Comparison of ENCODE assay signal across 27 cellular contexts in genomic region chr1:16458801-16459200, GRCh38. TPM values are rescaled to one million over a fixed set of nuclear protein-coding genes. Genes with fewer than 3 reads are reported as not detected.
A peak's percentile ranks its signal among the peaks of the same experiment; 100 is the strongest.
DNase-seq lines count a peak whose midpoint lies in the region; ATAC-seq and TF ChIP-seq lines count a peak whose summit lies in the region.
"Had no signal": no experiment of that assay in that cellular context is flagged by ENCODE, and none has a peak within 500 bp of the region (broad histone marks: within the 10 kb centered on the region; RNA-seq: fewer than 3 reads in every experiment).

No MANE protein-coding gene starts in this region.

- no peak for DNase-seq in CD8-positive, alpha-beta T cell
- no peak for DNase-seq in H9
- DNase-seq in caudate nucleus (lab: John Stamatoyannopoulos, UW) = peak in 7 of 61 donors; percentile 3 to 46 (median 7)
- DNase-seq in naive B cell = no peak
- DNase-seq in NCI-H2081 treated with DMSO at 0.1 percent for 48 hours (lab: John Stamatoyannopoulos, UW) = no peak
- no peak for DNase-seq in activated effector memory CD4-positive, alpha-beta T cell treated with anti-CD3 and anti-CD28 coated beads, Interleukin-2, amount 50 U/mL, for 16 hours
- DNase-seq: activated CD4-positive, alpha-beta memory T cell treated with anti-CD3 and anti-CD28 coated beads, Interleukin-2, amount 10 ng/mL, durations not matched to agents 7 days and 5 days; activated CD4-positive, CD25-positive, alpha-beta regulatory T cell; activated T-cell treated with anti-CD3 and anti-CD28 coated beads, Interleukin-2, amount 50 U/mL, for 1 hour; DMS79; effector CD4-positive, alpha-beta T cell; esophagus squamous epithelium; mesendoderm; MV-4-11; natural killer cell; NCI-H2081; NCI-H446 treated with DMSO at 0.1 percent for 48 hours; RPMI8226; T-helper 9 cell; trophoblast cell had no signal

- no peak for ATAC-seq in CD8-positive, alpha-beta T cell
- no peak for ATAC-seq in naive B cell (ENCODE audit: low read depth in 2 of 2)
- ATAC-seq in GM19023 (IDR thresholded peaks at IDR 0.05; ENCODE audit: unreplicated experiment) = no peak
- ATAC-seq: natural killer cell; stimulated activated memory B cell treated with anti-CD40 and anti-IgM and Interleukin-4, amounts not matched to agents 10 μg/mL and 1 μg/mL and 100 μg/mL, for 72 hours had no signal

- WGBS in H9 (ENCODE audit: extremely low coverage, insufficient read length, low lambda C conversion rate) = no CpG with 5 or more reads among the region's 6 CpGs

- H3K27ac Mint-ChIP-seq in CD8-positive, alpha-beta T cell = peak overlapping the region; percentile 18
- H3K27ac Mint-ChIP-seq in H9 (peak overlapping the region in 2 of 3 experiments; percentile 34 to 35; a peak in 1 of 7 replicates), naive B cell (peak overlapping the region in 4 of 6 donors; percentile 42 to 79 (median 50))
- H3K27ac Mint-ChIP-seq: activated CD4-positive, alpha-beta memory T cell treated with anti-CD3 and anti-CD28 coated beads, Interleukin-2, amount 10 ng/mL, durations not matched to agents 7 days and 5 days; stimulated activated memory B cell treated with anti-CD40 and anti-IgM and Interleukin-4, amounts not matched to agents 10 μg/mL and 1 μg/mL and 100 μg/mL, for 72 hours had no signal

- H3K4me3 ChIP-seq in CD8-positive, alpha-beta T cell (ENCODE audit: low read depth, low read length) = no peak overlapping the region
- H3K4me3 ChIP-seq: esophagus squamous epithelium had no signal

- H2AFZ ChIP-seq in H9 (ENCODE audit: low read length) = no peak overlapping the region
- H2AFZ ChIP-seq: parathyroid adenoma had no signal

- H3K4me1 ChIP-seq in CD8-positive, alpha-beta T cell (ENCODE audit: insufficient read depth, low read length) = no peaks in the 10 kb centered on the region
- no peaks in the 10 kb centered on the region for H3K4me1 ChIP-seq in H9 (ENCODE audit: insufficient read depth, low read length)
- H3K4me1 ChIP-seq: esophagus squamous epithelium, parathyroid adenoma had no signal

- no peak overlapping the region for H2BK20ac ChIP-seq in H9 (ENCODE audit: low read depth, low read length, poor library complexity, severe bottlenecking)

- H3K27ac ChIP-seq in CD8-positive, alpha-beta T cell (ENCODE audit: low read depth, low read length) = no peak overlapping the region
- no peak overlapping the region for H3K27ac ChIP-seq in H9 (ENCODE audit: insufficient read length, low read depth, low read length)
- peak overlapping the region; percentile 4 for H3K27ac ChIP-seq in caudate nucleus (ENCODE audit: low read depth, low read length)
- H3K27ac ChIP-seq: parathyroid adenoma had no signal

- no peak overlapping the region for H2BK15ac ChIP-seq in H9 (ENCODE audit: low read depth, low read length)

- H3K36me3 Mint-ChIP-seq in CD8-positive, alpha-beta T cell = peaks cover 79% of the 10 kb centered on the region
- H3K36me3 Mint-ChIP-seq in H9 (ENCODE audit: insufficient read depth in 1 of 3, low read depth in 3 of 3) = peaks cover 16 to 61% (median 47%) of the 10 kb centered on the region in 3 experiments
- peaks cover 0 to 11% of the 10 kb centered on the region in 2 donors for H3K36me3 Mint-ChIP-seq in naive B cell
- H3K36me3 Mint-ChIP-seq: natural killer cell had no signal

- H3K9me3 Mint-ChIP-seq in CD8-positive, alpha-beta T cell = no peaks in the 10 kb centered on the region
- no peaks in the 10 kb centered on the region for H3K9me3 Mint-ChIP-seq in H9
- H3K9me3 Mint-ChIP-seq in naive B cell = no peaks in the 10 kb centered on the region
- H3K9me3 Mint-ChIP-seq: activated CD4-positive, alpha-beta memory T cell treated with anti-CD3 and anti-CD28 coated beads, Interleukin-2, amount 10 ng/mL, durations not matched to agents 7 days and 5 days; natural killer cell; stimulated activated memory B cell treated with anti-CD40 and anti-IgM and Interleukin-4, amounts not matched to agents 10 μg/mL and 1 μg/mL and 100 μg/mL, for 72 hours had no signal

- H4K20me1 ChIP-seq in H9 (ENCODE audit: control insufficient read depth, insufficient read depth, insufficient read length) = no peaks in the 10 kb centered on the region

- H3K27me3 ChIP-seq in CD8-positive, alpha-beta T cell (ENCODE audit: insufficient read depth, low read length) = no peaks in the 10 kb centered on the region
- H3K27me3 ChIP-seq in H9 (ENCODE audit: insufficient read depth, low read length) = no peaks in the 10 kb centered on the region
- H3K27me3 ChIP-seq: esophagus squamous epithelium had no signal

- H2AK5ac ChIP-seq in H9 (ENCODE audit: insufficient read length, low read length) = no peak overlapping the region

- H4K8ac ChIP-seq in H9 (replicated peaks; ENCODE audit: insufficient read length, low read depth, low read length) = no peak overlapping the region

- no peaks in the 10 kb centered on the region for H3K23me2 ChIP-seq in H9 (ENCODE audit: insufficient read length, low read depth, low read length, poor library complexity, severe bottlenecking)

- no peaks in the 10 kb centered on the region for H3K79me1 ChIP-seq in H9 (ENCODE audit: insufficient read depth, low read depth, low read length, poor library complexity, severe bottlenecking)

- POLR2A ChIA-PET in CD8-positive, alpha-beta T cell (lab: Charles Lee) = interaction anchor here (0.9 kb wide), 1 partner anchor 26 kb away, joined by 4 read pairs; no protein-coding TSS in a partner anchor

- H3K27me3 Mint-ChIP-seq in CD8-positive, alpha-beta T cell (ENCODE audit: low read depth) = no peaks in the 10 kb centered on the region
- no peaks in the 10 kb centered on the region for H3K27me3 Mint-ChIP-seq in H9 (ENCODE audit: low read depth)
- no peaks in the 10 kb centered on the region for H3K27me3 Mint-ChIP-seq in naive B cell
- H3K27me3 Mint-ChIP-seq: activated CD4-positive, alpha-beta memory T cell treated with anti-CD3 and anti-CD28 coated beads, Interleukin-2, amount 10 ng/mL, durations not matched to agents 7 days and 5 days; stimulated activated memory B cell treated with anti-CD40 and anti-IgM and Interleukin-4, amounts not matched to agents 10 μg/mL and 1 μg/mL and 100 μg/mL, for 72 hours had no signal

- peaks cover 43% of the 10 kb centered on the region for H3K36me3 ChIP-seq in CD8-positive, alpha-beta T cell (ENCODE audit: insufficient read depth, low read length)

- no peak overlapping the region for H3K14ac ChIP-seq in H9 (ENCODE audit: insufficient read depth, low read length)

- H3K79me2 ChIP-seq in H9 (ENCODE audit: insufficient read depth, low read length) = no peaks in the 10 kb centered on the region
- H3K79me2 ChIP-seq: parathyroid adenoma had no signal

- no peak overlapping the region for H2BK12ac ChIP-seq in H9 (ENCODE audit: insufficient read length, low read depth, low read length)

- no peaks in the 10 kb centered on the region for H3K9me3 ChIP-seq in CD8-positive, alpha-beta T cell (ENCODE audit: low read length)
- H3K9me3 ChIP-seq in H9 (ENCODE audit: control insufficient read depth, low read depth, low read length) = no peaks in the 10 kb centered on the region
- H3K9me3 ChIP-seq: esophagus squamous epithelium had no signal

- H3T11ph ChIP-seq in H9 (ENCODE audit: low read length) = no peak overlapping the region

- H3K4me1 Mint-ChIP-seq in CD8-positive, alpha-beta T cell (ENCODE audit: low read depth) = peaks cover 9% of the 10 kb centered on the region
- peaks cover 3 to 7% of the 10 kb centered on the region in 2 experiments; a peak in 2 of 4 replicates for H3K4me1 Mint-ChIP-seq in H9
- H3K4me1 Mint-ChIP-seq in naive B cell = no peaks in the 10 kb centered on the region
- H3K4me1 Mint-ChIP-seq: activated CD4-positive, alpha-beta memory T cell treated with anti-CD3 and anti-CD28 coated beads, Interleukin-2, amount 10 ng/mL, durations not matched to agents 7 days and 5 days; natural killer cell had no signal

- H3K18ac ChIP-seq in H9 (ENCODE audit: insufficient read length, low read depth, low read length) = no peak overlapping the region

- H2BK120ac ChIP-seq in H9 (ENCODE audit: low read depth, low read length, poor library complexity, severe bottlenecking) = no peak overlapping the region

- CTCF ChIA-PET in CD8-positive, alpha-beta T cell (lab: Charles Lee) = interaction anchor here (2.6 kb wide), 1 partner anchor 18 kb away, joined by 7 read pairs; the partner anchor contains the start of gene NECAP2

- H3K4ac ChIP-seq in H9 (ENCODE audit: low read depth, low read length) = no peak overlapping the region

- no peak overlapping the region for H3K56ac ChIP-seq in H9 (ENCODE audit: insufficient read length, low read depth, low read length)

- H3K4me2 ChIP-seq in H9 (ENCODE audit: insufficient read depth, insufficient read length, low read length) = no peak overlapping the region

- intact Hi-C loops in CD8-positive, alpha-beta T cell (cut with DNase I, micrococcal nuclease) = no loop called here

- no peak overlapping the region for H4K91ac ChIP-seq in H9 (ENCODE audit: insufficient read length, low read depth, low read length)

- no peak for TF ChIP-seq CTCF in CD8-positive, alpha-beta T cell (IDR thresholded peaks at IDR 0.05)
- no peak for TF ChIP-seq CTCF in H9 (conservative IDR thresholded peaks at IDR 0.05)

- H4K5ac ChIP-seq in H9 (ENCODE audit: insufficient read length, low read depth, low read length) = no peak overlapping the region

- no peak overlapping the region for H3K23ac ChIP-seq in H9 (ENCODE audit: insufficient read length, low read depth, low read length)

- no peak overlapping the region for H3K4me3 Mint-ChIP-seq in CD8-positive, alpha-beta T cell
- no peak overlapping the region for H3K4me3 Mint-ChIP-seq in H9
- no peak overlapping the region for H3K4me3 Mint-ChIP-seq in naive B cell
- H3K4me3 Mint-ChIP-seq: activated CD4-positive, alpha-beta memory T cell treated with anti-CD3 and anti-CD28 coated beads, Interleukin-2, amount 10 ng/mL, durations not matched to agents 7 days and 5 days; natural killer cell; stimulated activated memory B cell treated with anti-CD40 and anti-IgM and Interleukin-4, amounts not matched to agents 10 μg/mL and 1 μg/mL and 100 μg/mL, for 72 hours had no signal

- no peak overlapping the region for H2BK5ac ChIP-seq in H9 (ENCODE audit: insufficient read length, low read length)

- no peak overlapping the region for H3K9ac ChIP-seq in H9 (ENCODE audit: extremely low read depth, insufficient read length, low read length)
- H3K9ac ChIP-seq: parathyroid adenoma had no signal

RNA-seq across cellular contexts. Expression of gene NECAP2, which starts 18.3 kb away (rescaled TPM):
- total RNA-seq in CD8-positive, alpha-beta T cell = 10 to 100 TPM; 52.1 to 53.7 TPM
- 31.7 and 33.2 TPM in 2 replicates for total RNA-seq in H9 (2021)
- polyA plus RNA-seq in naive B cell (ENCODE audit: low read depth in 6 of 6) = 100 to 1,000 TPM; 103 to 152 (median 134) TPM

RNA-seq across cellular contexts. Expression of gene SPATA21, which starts 21.6 kb away (rescaled TPM):
- not detected for total RNA-seq in CD8-positive, alpha-beta T cell
- 0.07 TPM in 1 of 2 replicates, not detected in the other for total RNA-seq in H9 (2021)
- not detected for polyA plus RNA-seq in naive B cell (ENCODE audit: low read depth in 6 of 6)
- total RNA-seq: bronchial epithelial cell, esophagus squamous epithelium, glomerular endothelial cell, HT1080 had no signal

RNA-seq across cellular contexts. Expression of gene RNU1-1, which starts 55.3 kb away (rescaled TPM):
- 1,000 to 10,000 TPM; 3,774 to 3,852 TPM for total RNA-seq in CD8-positive, alpha-beta T cell
- total RNA-seq in H9 (2021) = 1,874 and 2,051 TPM in 2 replicates
- polyA plus RNA-seq in naive B cell (ENCODE audit: low read depth in 6 of 6) = 10 to 100 TPM in 4 of 6 donors, not detected in 2; 27.4 to 56.9 (median 45.9) TPM
- total RNA-seq: HT1080 had no signal
- polyA plus RNA-seq: adipose tissue had no signal
